ENCODE assay signal across 8 cellular contexts in genomic region chr7:867001-867405, GRCh38. TPM values are rescaled to one million over a fixed set of nuclear protein-coding genes. Genes with fewer than 3 reads are reported as not detected.
DNase-seq lines count a peak whose midpoint lies in the region; ATAC-seq and TF ChIP-seq lines count a peak whose summit lies in the region.

No MANE protein-coding gene starts in this region.

- no peaks in the 10 kb centered on the region for H3K27me3 ChIP-seq in GM23248 (replicated peaks; ENCODE audit: insufficient read depth)
- no peaks in the 10 kb centered on the region for H3K27me3 ChIP-seq in layer of hippocampus (ENCODE audit: control insufficient read depth, insufficient read depth, low read length)
- no peaks in the 10 kb centered on the region for H3K27me3 ChIP-seq in stomach

- H3K4me1 ChIP-seq in GM23248 (ENCODE audit: insufficient read depth) (peaks cover 16% of the 10 kb centered on the region), stomach (peaks cover 28 to 44% (median 37%) of the 10 kb centered on the region in 4 donors)

- no peak overlapping the region for H3K4me3 Mint-ChIP-seq in activated naive CD4-positive, alpha-beta T cell treated with anti-CD3 and anti-CD28 coated beads for 36 hours

- H3K27me3 Mint-ChIP-seq in activated naive CD4-positive, alpha-beta T cell treated with anti-CD3 and anti-CD28 coated beads for 36 hours (ENCODE audit: low read depth), result no peaks in the 10 kb centered on the region

- WGBS in GM23248 (ENCODE audit: low coverage in 1 of 2, low lambda C conversion rate in 2 of 2, missing lambda C conversion rate in 2 of 2), 2 experiments, result 25 to 26% methylated on average over 18 of the region's 18 CpGs
- 21 to 35% (median 24%) methylated on average over 16 to 18 of the region's 18 CpGs for WGBS in stomach, 5 donors

- H3K36me3 ChIP-seq in GM23248 (ENCODE audit: low read depth) (peaks cover 6% of the 10 kb centered on the region; the same call in 1 of the 2 replicates), stomach (peaks cover 58 to 91% (median 85%) of the 10 kb centered on the region in 4 donors)

- intact Hi-C loops in stomach (cut with DNase I; ENCODE audit: low total_unique reads), result no loop called here
- intact Hi-C loops in activated naive CD4-positive, alpha-beta T cell treated with anti-CD3 and anti-CD28 coated beads for 36 hours (cut with micrococcal nuclease), result no loop called here

- H3K27ac Mint-ChIP-seq in activated naive CD4-positive, alpha-beta T cell treated with anti-CD3 and anti-CD28 coated beads for 36 hours, result no peak overlapping the region

- no peaks in the 10 kb centered on the region for H4K20me1 ChIP-seq in GM23248 (ENCODE audit: insufficient read depth)

- H3K9ac ChIP-seq in GM23248, result peak overlapping the region; percentile 82

- in situ Hi-C loops in GM23248 (cut with MboI), result no loop called here

- peak overlapping the region; percentile 62 for H2AFZ ChIP-seq in GM23248

- no peaks in the 10 kb centered on the region for H3K9me3 ChIP-seq in GM23248 (ENCODE audit: low read depth)
- no peaks in the 10 kb centered on the region for H3K9me3 ChIP-seq in stomach

- 0 out of 2 replicates have a peak, but pooled peaks cover 4% of the 10 kb centered on the region for H3F3A ChIP-seq in GM23248 (ENCODE audit: insufficient read depth)

- H3K27ac ChIP-seq in GM23248, result peak overlapping the region; percentile 95
- peak overlapping the region; percentile 80 for H3K27ac ChIP-seq in layer of hippocampus (ENCODE audit: low read depth, low read length)
- peak overlapping the region; percentile 83 to 94 (median 87) for H3K27ac ChIP-seq in stomach

- DNase-seq in GM23248, result peak; percentile 91
- DNase-seq in cerebellar cortex (ENCODE audit: low spot score), result peak; percentile 84
- DNase-seq in stomach, result peak; percentile 86
- DNase-seq in inferior parietal cortex (ENCODE audit: extremely low spot score), result no peak
- DNase-seq in activated CD4-positive, alpha-beta T cell treated with anti-CD3 and anti-CD28 coated beads for 4 hours, result no peak
- DNase-seq in activated naive CD4-positive, alpha-beta T cell treated with anti-CD3 and anti-CD28 coated beads for 36 hours, result no peak

- H3K4me2 ChIP-seq in GM23248 (ENCODE audit: unreplicated experiment), result peak overlapping the region; percentile 55

- peak; percentile 78 for TF ChIP-seq EP300 in stomach (IDR thresholded peaks at IDR 0.05)

- no peaks in the 10 kb centered on the region for H3K9me2 ChIP-seq in GM23248 (ENCODE audit: insufficient read depth)

- TF ChIP-seq POLR2A in stomach (IDR thresholded peaks at IDR 0.05), result no peak

- H3K4me1 Mint-ChIP-seq in activated naive CD4-positive, alpha-beta T cell treated with anti-CD3 and anti-CD28 coated beads for 36 hours (ENCODE audit: low read depth), result peaks cover 15% of the 10 kb centered on the region

- no peak for TF ChIP-seq CTCF in stomach (IDR thresholded peaks at IDR 0.05)

- CTCF ChIA-PET in activated naive CD4-positive, alpha-beta T cell treated with anti-CD3 and anti-CD28 coated beads for 36 hours (lab: Charles Lee), result no interaction called here

- no peak for ATAC-seq in HG03039 (IDR thresholded peaks at IDR 0.05; ENCODE audit: unreplicated experiment)

- H3K9me3 Mint-ChIP-seq in activated naive CD4-positive, alpha-beta T cell treated with anti-CD3 and anti-CD28 coated beads for 36 hours, result no peaks in the 10 kb centered on the region

- peaks cover 22% of the 10 kb centered on the region for H3K36me3 Mint-ChIP-seq in activated naive CD4-positive, alpha-beta T cell treated with anti-CD3 and anti-CD28 coated beads for 36 hours (ENCODE audit: low read depth)

- peaks cover 8% of the 10 kb centered on the region for H3K79me2 ChIP-seq in GM23248 (ENCODE audit: insufficient read depth)

- H3K4me3 ChIP-seq in GM23248 (no peak overlapping the region), stomach (peak overlapping the region in 1 of 4 donors; percentile 23)

RNA-seq across cellular contexts. Expression of gene GET4, which starts 9.4 kb away (rescaled TPM):
- 16.7 and 26.8 TPM in 2 replicates for total RNA-seq in GM23248 (2014; rRNA removed; shearing (Covaris generic))
- polyA plus RNA-seq in GM23248 (2016; fragmentation: Nextera tagmentation; extraction: Ambion mirVana), result 25.3 and 26.3 TPM in 2 replicates
- 100 to 1,000 TPM in 1 of 5 donors, 10 to 100 TPM in 4; 22.4 to 140 (median 40.1) TPM for total RNA-seq in stomach
- 10 to 100 TPM; 34.4 to 53.2 (median 53.0) TPM for polyA plus RNA-seq in stomach
- total RNA-seq in activated naive CD4-positive, alpha-beta T cell treated with anti-CD3 and anti-CD28 coated beads for 36 hours, result 10 to 100 TPM; 19.3 to 20.2 TPM

RNA-seq across cellular contexts. Expression of gene SUN1, which starts 34.7 kb away (rescaled TPM):
- total RNA-seq in GM23248 (2014; rRNA removed; shearing (Covaris generic)), result 104 and 110 TPM in 2 replicates
- 65.6 and 74.0 TPM in 2 replicates for polyA plus RNA-seq in GM23248 (2016; fragmentation: Nextera tagmentation; extraction: Ambion mirVana)
- total RNA-seq in stomach, result 100 to 1,000 TPM; 103 to 242 (median 159) TPM
- polyA plus RNA-seq in stomach, result 10 to 100 TPM; 15.9 to 58.9 (median 21.7) TPM
- 10 to 100 TPM; 67.8 to 74.4 TPM for total RNA-seq in activated naive CD4-positive, alpha-beta T cell treated with anti-CD3 and anti-CD28 coated beads for 36 hours

Comparison
In these comparisons a context has a peak if more than half of its experiments do, and no peak if none do; other contexts are left out.
1. DNase-seq: peak in GM23248 (single experiment), cerebellar cortex (single experiment) and stomach (single experiment); none in inferior parietal cortex (single experiment), activated CD4-positive, alpha-beta T cell treated with anti-CD3 and anti-CD28 coated beads for 4 hours (0 of 2) and activated naive CD4-positive, alpha-beta T cell treated with anti-CD3 and anti-CD28 coated beads for 36 hours (single experiment).
2. Peak in every context shown above with its lines, with median percentiles within 50 percentile points of each other: H3K27ac ChIP-seq.